ENCODE assay signal across 1 cellular context in the genomic region with DNA sequence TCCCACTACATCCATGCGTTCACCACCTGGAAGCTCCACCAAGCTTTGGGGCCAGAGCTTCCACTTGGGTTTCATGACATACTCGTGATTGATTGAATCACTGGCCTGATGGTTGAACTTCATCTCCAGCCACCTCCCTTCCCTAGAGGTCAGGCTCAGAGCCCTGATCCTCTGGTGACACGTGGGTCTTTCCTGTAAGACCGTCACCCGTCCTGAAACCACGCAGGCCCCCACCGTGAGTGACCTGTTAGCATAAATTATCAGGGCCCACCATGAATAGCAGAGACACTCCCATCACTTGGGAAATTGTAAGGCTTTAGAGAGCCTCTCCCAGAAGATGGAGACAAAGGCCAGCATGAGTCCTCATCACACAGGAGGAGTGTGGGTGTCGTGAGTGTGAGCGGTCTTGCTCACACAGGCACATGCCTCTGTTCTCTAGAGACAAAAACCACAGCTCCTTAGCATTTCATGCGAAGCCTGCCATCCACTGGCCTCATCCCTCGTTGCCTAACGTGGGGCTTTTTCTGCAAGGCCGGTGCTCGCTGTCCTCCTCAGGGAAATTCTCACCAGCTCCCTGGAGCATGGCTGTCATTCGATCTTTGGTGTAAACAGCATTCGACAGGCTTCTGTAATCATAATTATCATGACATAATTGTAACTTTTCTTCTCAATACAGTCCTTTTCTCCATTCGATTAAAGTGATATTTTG.
A peak's percentile ranks its signal among the peaks of the same experiment; 100 is the strongest.
TF ChIP-seq lines count a peak whose summit lies in the region.

No MANE protein-coding gene starts in this region.

TF ChIP-seq in GM12878, 131 proteins besides CTCF, POLR2A, EP300 and RAD21 (continued from another document and continues in another):
- TF ChIP-seq, protein P1, sequence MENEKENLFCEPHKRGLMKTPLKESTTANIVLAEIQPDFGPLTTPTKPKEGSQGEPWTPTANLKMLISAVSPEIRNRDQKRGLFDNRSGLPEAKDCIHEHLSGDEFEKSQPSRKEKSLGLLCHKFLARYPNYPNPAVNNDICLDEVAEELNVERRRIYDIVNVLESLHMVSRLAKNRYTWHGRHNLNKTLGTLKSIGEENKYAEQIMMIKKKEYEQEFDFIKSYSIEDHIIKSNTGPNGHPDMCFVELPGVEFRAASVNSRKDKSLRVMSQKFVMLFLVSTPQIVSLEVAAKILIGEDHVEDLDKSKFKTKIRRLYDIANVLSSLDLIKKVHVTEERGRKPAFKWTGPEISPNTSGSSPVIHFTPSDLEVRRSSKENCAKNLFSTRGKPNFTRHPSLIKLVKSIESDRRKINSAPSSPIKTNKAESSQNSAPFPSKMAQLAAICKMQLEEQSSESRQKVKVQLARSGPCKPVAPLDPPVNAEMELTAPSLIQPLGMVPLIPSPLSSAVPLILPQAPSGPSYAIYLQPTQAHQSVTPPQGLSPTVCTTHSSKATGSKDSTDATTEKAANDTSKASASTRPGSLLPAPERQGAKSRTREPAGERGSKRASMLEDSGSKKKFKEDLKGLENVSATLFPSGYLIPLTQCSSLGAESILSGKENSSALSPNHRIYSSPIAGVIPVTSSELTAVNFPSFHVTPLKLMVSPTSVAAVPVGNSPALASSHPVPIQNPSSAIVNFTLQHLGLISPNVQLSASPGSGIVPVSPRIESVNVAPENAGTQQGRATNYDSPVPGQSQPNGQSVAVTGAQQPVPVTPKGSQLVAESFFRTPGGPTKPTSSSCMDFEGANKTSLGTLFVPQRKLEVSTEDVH (IDR thresholded peaks at IDR 0.05; ENCODE audit: low read depth, partially characterized antibody): no peak
- TF ChIP-seq STAT1 (conservative IDR thresholded peaks at IDR 0.05): no peak
- TF ChIP-seq, protein P2, sequence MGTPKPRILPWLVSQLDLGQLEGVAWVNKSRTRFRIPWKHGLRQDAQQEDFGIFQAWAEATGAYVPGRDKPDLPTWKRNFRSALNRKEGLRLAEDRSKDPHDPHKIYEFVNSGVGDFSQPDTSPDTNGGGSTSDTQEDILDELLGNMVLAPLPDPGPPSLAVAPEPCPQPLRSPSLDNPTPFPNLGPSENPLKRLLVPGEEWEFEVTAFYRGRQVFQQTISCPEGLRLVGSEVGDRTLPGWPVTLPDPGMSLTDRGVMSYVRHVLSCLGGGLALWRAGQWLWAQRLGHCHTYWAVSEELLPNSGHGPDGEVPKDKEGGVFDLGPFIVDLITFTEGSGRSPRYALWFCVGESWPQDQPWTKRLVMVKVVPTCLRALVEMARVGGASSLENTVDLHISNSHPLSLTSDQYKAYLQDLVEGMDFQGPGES (IDR thresholded peaks at IDR 0.05): no peak
- 0 out of 2 replicates have a peak, but pooled peaks have one; percentile 2 for TF ChIP-seq ZNF24 (IDR thresholded peaks at IDR 0.05)
- peak; percentile 63; the same call in 1 of the 2 replicates for TF ChIP-seq POLR2AphosphoS5 (IDR thresholded peaks at IDR 0.05; ENCODE audit: low read length)
- TF ChIP-seq, protein P3, sequence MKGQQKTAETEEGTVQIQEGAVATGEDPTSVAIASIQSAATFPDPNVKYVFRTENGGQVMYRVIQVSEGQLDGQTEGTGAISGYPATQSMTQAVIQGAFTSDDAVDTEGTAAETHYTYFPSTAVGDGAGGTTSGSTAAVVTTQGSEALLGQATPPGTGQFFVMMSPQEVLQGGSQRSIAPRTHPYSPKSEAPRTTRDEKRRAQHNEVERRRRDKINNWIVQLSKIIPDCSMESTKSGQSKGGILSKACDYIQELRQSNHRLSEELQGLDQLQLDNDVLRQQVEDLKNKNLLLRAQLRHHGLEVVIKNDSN (IDR thresholded peaks at IDR 0.05; ENCODE audit: borderline replicate concordance, extremely low read length, insufficient read depth, low read depth, low read length): peak; percentile 20
- TF ChIP-seq, protein P4, sequence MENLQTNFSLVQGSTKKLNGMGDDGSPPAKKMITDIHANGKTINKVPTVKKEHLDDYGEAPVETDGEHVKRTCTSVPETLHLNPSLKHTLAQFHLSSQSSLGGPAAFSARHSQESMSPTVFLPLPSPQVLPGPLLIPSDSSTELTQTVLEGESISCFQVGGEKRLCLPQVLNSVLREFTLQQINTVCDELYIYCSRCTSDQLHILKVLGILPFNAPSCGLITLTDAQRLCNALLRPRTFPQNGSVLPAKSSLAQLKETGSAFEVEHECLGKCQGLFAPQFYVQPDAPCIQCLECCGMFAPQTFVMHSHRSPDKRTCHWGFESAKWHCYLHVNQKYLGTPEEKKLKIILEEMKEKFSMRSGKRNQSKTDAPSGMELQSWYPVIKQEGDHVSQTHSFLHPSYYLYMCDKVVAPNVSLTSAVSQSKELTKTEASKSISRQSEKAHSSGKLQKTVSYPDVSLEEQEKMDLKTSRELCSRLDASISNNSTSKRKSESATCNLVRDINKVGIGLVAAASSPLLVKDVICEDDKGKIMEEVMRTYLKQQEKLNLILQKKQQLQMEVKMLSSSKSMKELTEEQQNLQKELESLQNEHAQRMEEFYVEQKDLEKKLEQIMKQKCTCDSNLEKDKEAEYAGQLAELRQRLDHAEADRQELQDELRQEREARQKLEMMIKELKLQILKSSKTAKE (IDR thresholded peaks at IDR 0.05; ENCODE audit: low read depth, poor library complexity, severe bottlenecking): no peak
- TF ChIP-seq SIN3A (IDR thresholded peaks at IDR 0.05; ENCODE audit: low read depth, low read length): no peak
- peak in 1 of 2 experiments; percentile 35; a peak in 2 of 4 replicates for TF ChIP-seq ETV6 (conservative IDR thresholded peaks at IDR 0.05 in 1 of 2, IDR thresholded peaks at IDR 0.05 in 1 of 2; ENCODE audit: borderline replicate concordance in 1 of 2, low read depth in 1 of 2)
- TF ChIP-seq, protein P5, sequence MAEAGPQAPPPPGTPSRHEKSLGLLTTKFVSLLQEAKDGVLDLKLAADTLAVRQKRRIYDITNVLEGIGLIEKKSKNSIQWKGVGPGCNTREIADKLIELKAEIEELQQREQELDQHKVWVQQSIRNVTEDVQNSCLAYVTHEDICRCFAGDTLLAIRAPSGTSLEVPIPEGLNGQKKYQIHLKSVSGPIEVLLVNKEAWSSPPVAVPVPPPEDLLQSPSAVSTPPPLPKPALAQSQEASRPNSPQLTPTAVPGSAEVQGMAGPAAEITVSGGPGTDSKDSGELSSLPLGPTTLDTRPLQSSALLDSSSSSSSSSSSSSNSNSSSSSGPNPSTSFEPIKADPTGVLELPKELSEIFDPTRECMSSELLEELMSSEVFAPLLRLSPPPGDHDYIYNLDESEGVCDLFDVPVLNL (IDR thresholded peaks at IDR 0.05; ENCODE audit: low read depth, low read length): no peak
- TF ChIP-seq SMC3 (IDR thresholded peaks at IDR 0.05; ENCODE audit: borderline replicate concordance, low read length): peak; percentile 80
- TF ChIP-seq KAT2A (conservative IDR thresholded peaks at IDR 0.05; ENCODE audit: control insufficient read depth, low read depth, low read length): no peak
- TF ChIP-seq SUZ12 (IDR thresholded peaks at IDR 0.05; ENCODE audit: unreplicated experiment): no peak
- TF ChIP-seq GATAD2B (conservative IDR thresholded peaks at IDR 0.05; ENCODE audit: low read depth): no peak; the same call in 1 of the 2 replicates
- no peak for TF ChIP-seq TCF7 (IDR thresholded peaks at IDR 0.05; ENCODE audit: borderline replicate concordance)
- TF ChIP-seq CREM (IDR thresholded peaks at IDR 0.05; ENCODE audit: low read depth): peak; percentile 53; the same call in 1 of the 2 replicates
- TF ChIP-seq MEF2A (IDR thresholded peaks at IDR 0.05; ENCODE audit: insufficient read depth, low read depth, low read length): 0 out of 2 replicates have a peak, but pooled peaks have one; percentile 49
- TF ChIP-seq SRF (IDR thresholded peaks at IDR 0.05; ENCODE audit: low read depth in 2 of 2, low read length in 2 of 2): no peak
- TF ChIP-seq, protein P6, sequence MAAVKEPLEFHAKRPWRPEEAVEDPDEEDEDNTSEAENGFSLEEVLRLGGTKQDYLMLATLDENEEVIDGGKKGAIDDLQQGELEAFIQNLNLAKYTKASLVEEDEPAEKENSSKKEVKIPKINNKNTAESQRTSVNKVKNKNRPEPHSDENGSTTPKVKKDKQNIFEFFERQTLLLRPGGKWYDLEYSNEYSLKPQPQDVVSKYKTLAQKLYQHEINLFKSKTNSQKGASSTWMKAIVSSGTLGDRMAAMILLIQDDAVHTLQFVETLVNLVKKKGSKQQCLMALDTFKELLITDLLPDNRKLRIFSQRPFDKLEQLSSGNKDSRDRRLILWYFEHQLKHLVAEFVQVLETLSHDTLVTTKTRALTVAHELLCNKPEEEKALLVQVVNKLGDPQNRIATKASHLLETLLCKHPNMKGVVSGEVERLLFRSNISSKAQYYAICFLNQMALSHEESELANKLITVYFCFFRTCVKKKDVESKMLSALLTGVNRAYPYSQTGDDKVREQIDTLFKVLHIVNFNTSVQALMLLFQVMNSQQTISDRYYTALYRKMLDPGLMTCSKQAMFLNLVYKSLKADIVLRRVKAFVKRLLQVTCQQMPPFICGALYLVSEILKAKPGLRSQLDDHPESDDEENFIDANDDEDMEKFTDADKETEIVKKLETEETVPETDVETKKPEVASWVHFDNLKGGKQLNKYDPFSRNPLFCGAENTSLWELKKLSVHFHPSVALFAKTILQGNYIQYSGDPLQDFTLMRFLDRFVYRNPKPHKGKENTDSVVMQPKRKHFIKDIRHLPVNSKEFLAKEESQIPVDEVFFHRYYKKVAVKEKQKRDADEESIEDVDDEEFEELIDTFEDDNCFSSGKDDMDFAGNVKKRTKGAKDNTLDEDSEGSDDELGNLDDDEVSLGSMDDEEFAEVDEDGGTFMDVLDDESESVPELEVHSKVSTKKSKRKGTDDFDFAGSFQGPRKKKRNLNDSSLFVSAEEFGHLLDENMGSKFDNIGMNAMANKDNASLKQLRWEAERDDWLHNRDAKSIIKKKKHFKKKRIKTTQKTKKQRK (IDR thresholded peaks at IDR 0.05; ENCODE audit: low read depth, low read length): no peak
- no peak for TF ChIP-seq HCFC1 (IDR thresholded peaks at IDR 0.05; ENCODE audit: low read length)
- no peak for TF ChIP-seq FOS (IDR thresholded peaks at IDR 0.05; ENCODE audit: borderline replicate concordance, extremely low read depth, insufficient read length)
- TF ChIP-seq GABPA (IDR thresholded peaks at IDR 0.05; ENCODE audit: low read depth): no peak
- TF ChIP-seq, protein P7, sequence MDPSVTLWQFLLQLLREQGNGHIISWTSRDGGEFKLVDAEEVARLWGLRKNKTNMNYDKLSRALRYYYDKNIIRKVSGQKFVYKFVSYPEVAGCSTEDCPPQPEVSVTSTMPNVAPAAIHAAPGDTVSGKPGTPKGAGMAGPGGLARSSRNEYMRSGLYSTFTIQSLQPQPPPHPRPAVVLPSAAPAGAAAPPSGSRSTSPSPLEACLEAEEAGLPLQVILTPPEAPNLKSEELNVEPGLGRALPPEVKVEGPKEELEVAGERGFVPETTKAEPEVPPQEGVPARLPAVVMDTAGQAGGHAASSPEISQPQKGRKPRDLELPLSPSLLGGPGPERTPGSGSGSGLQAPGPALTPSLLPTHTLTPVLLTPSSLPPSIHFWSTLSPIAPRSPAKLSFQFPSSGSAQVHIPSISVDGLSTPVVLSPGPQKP (IDR thresholded peaks at IDR 0.05; ENCODE audit: low read depth, low read length): no peak
- TF ChIP-seq, protein P8, sequence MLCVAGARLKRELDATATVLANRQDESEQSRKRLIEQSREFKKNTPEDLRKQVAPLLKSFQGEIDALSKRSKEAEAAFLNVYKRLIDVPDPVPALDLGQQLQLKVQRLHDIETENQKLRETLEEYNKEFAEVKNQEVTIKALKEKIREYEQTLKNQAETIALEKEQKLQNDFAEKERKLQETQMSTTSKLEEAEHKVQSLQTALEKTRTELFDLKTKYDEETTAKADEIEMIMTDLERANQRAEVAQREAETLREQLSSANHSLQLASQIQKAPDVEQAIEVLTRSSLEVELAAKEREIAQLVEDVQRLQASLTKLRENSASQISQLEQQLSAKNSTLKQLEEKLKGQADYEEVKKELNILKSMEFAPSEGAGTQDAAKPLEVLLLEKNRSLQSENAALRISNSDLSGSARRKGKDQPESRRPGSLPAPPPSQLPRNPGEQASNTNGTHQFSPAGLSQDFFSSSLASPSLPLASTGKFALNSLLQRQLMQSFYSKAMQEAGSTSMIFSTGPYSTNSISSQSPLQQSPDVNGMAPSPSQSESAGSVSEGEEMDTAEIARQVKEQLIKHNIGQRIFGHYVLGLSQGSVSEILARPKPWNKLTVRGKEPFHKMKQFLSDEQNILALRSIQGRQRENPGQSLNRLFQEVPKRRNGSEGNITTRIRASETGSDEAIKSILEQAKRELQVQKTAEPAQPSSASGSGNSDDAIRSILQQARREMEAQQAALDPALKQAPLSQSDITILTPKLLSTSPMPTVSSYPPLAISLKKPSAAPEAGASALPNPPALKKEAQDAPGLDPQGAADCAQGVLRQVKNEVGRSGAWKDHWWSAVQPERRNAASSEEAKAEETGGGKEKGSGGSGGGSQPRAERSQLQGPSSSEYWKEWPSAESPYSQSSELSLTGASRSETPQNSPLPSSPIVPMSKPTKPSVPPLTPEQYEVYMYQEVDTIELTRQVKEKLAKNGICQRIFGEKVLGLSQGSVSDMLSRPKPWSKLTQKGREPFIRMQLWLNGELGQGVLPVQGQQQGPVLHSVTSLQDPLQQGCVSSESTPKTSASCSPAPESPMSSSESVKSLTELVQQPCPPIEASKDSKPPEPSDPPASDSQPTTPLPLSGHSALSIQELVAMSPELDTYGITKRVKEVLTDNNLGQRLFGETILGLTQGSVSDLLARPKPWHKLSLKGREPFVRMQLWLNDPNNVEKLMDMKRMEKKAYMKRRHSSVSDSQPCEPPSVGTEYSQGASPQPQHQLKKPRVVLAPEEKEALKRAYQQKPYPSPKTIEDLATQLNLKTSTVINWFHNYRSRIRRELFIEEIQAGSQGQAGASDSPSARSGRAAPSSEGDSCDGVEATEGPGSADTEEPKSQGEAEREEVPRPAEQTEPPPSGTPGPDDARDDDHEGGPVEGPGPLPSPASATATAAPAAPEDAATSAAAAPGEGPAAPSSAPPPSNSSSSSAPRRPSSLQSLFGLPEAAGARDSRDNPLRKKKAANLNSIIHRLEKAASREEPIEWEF (IDR thresholded peaks at IDR 0.05; ENCODE audit: insufficient replicate concordance, low read depth, low read length): no peak
- TF ChIP-seq RB1 (IDR thresholded peaks at IDR 0.05; ENCODE audit: borderline replicate concordance): no peak
- TF ChIP-seq WRNIP1 (IDR thresholded peaks at IDR 0.05; ENCODE audit: borderline replicate concordance, low read depth, low read length): no peak
- peak in 1 of 2 experiments; percentile 45; a peak in 1 of 3 replicates for TF ChIP-seq EGR1 (IDR thresholded peaks at IDR 0.05; ENCODE audit: borderline replicate concordance in 1 of 2, low read depth in 2 of 2, low read length in 2 of 2)
- TF ChIP-seq MYC (IDR thresholded peaks at IDR 0.05; ENCODE audit: insufficient read depth, insufficient read length, insufficient replicate concordance, low read length, severe bottlenecking): no peak
- TF ChIP-seq, protein P9, sequence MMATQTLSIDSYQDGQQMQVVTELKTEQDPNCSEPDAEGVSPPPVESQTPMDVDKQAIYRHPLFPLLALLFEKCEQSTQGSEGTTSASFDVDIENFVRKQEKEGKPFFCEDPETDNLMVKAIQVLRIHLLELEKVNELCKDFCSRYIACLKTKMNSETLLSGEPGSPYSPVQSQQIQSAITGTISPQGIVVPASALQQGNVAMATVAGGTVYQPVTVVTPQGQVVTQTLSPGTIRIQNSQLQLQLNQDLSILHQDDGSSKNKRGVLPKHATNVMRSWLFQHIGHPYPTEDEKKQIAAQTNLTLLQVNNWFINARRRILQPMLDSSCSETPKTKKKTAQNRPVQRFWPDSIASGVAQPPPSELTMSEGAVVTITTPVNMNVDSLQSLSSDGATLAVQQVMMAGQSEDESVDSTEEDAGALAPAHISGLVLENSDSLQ (IDR thresholded peaks at IDR 0.05): peak; percentile 69
- TF ChIP-seq RAD51 (IDR thresholded peaks at IDR 0.05): peak; percentile 45; the same call in 1 of the 2 replicates
- TF ChIP-seq, protein P10, sequence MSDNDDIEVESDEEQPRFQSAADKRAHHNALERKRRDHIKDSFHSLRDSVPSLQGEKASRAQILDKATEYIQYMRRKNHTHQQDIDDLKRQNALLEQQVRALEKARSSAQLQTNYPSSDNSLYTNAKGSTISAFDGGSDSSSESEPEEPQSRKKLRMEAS (IDR thresholded peaks at IDR 0.05; ENCODE audit: low read depth, low read length): peak; percentile 96
- no peak for TF ChIP-seq CREB1 (IDR thresholded peaks at IDR 0.05; ENCODE audit: low read depth)
- peak; percentile 83 for TF ChIP-seq BACH1 (IDR thresholded peaks at IDR 0.05; ENCODE audit: borderline replicate concordance)
